In the genomic region with DNA sequence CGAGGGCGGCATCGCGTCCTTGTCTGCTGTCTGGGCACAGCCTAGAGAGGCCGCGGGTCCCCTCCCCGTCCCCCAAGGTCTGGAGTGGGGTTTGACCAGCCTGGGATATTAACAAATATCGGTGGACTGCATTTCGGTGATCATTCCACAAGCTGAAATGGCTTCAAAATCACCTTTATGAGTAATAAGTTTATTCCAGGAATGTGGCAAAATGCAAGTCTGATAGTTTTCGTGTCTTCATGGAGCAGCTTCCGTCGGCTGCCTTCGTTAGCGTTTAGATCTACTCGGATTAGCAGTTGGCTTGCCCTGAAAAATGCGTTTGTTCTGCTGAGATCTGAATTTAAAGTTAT, we compare ENCODE assay signal across 10 cellular contexts. TPM values are rescaled to one million over a fixed set of nuclear protein-coding genes. Genes with fewer than 3 reads are reported as not detected.
DNase-seq lines count a peak whose midpoint lies in the region; ATAC-seq and TF ChIP-seq lines count a peak whose summit lies in the region.
"Had no signal": no experiment of that assay in that cellular context is flagged by ENCODE, and none has a peak within 500 bp of the region (broad histone marks: within the 10 kb centered on the region; RNA-seq: fewer than 3 reads in every experiment).

No MANE protein-coding gene starts in this region.

- H3K4me2 ChIP-seq in DOHH2 (ENCODE audit: low read length) (peak overlapping the region; percentile 59), HCT116 (ENCODE audit: low read length) (peak overlapping the region; percentile 80)

- H3K27ac ChIP-seq in DOHH2 (ENCODE audit: low read depth, low read length) (no peak overlapping the region), HCT116 (ENCODE audit: low read depth, low read length) (peak overlapping the region; percentile 92)
- H3K27ac ChIP-seq: foreskin keratinocyte had no signal

- H3K9me3 Mint-ChIP-seq in central memory CD8-positive, alpha-beta T cell = no peaks in the 10 kb centered on the region
- no peaks in the 10 kb centered on the region for H3K9me3 Mint-ChIP-seq in nephron progenitor cell

- intact Hi-C loops in HCT116 (cut with micrococcal nuclease) = loop anchor here (2.0 to 5.0 kb wide), 3 partner anchors 35 to 125 kb away; no protein-coding TSS in a partner anchor

- RAD21 ChIA-PET in HCT116 (lab: Charles Lee; ENCODE audit: low non-redundant PET in 1 of 2, low total read pairs in 2 of 2, uncharacterized antibody in 2 of 2, unreplicated experiment in 2 of 2) = no interaction called here

- DNase-seq in HCT116 (ENCODE audit: low read depth, low spot score) (no peak), nephron progenitor cell (no peak), AG08395 (ENCODE audit: low spot score) (no peak), GF-D8 (lab: John Stamatoyannopoulos, UW) (no peak)
- no peak for DNase-seq in central memory CD8-positive, alpha-beta T cell (ENCODE audit: low spot score in 2 of 2)
- DNase-seq: foreskin keratinocyte, NCI-H1694 treated with DMSO at 0.1 percent for 48 hours, substantia nigra had no signal

- BruUV-seq in HCT116 (replicated peaks; lab: Mats Ljungman, UMichigan) = TSS peak; percentile 86

- H3K36me3 ChIP-seq in DOHH2 (ENCODE audit: control insufficient read depth, low read length) (no peaks in the 10 kb centered on the region), HCT116 (ENCODE audit: control insufficient read depth in 1 of 2, insufficient read depth in 2 of 2, low read length in 2 of 2) (no peaks in the 10 kb centered on the region)

- no peak for ATAC-seq in HCT116
- no peak for ATAC-seq in central memory CD8-positive, alpha-beta T cell (replicated peaks; ENCODE audit: extremely low read depth, poor library complexity, severe bottlenecking)
- ATAC-seq in HG03520 (IDR thresholded peaks at IDR 0.05; ENCODE audit: unreplicated experiment) = no peak

- H2AFZ ChIP-seq in HCT116 (ENCODE audit: low read depth, low read length, poor library complexity, severe bottlenecking) = peak overlapping the region; percentile 16

- POLR2A ChIA-PET in HCT116 (lab: Charles Lee) = interaction anchor here (1.0 kb wide), 1 partner anchor 34 kb away, joined by 3 read pairs; no protein-coding TSS in a partner anchor

- H3K9me2 ChIP-seq in DOHH2 (replicated peaks; ENCODE audit: control insufficient read depth, low read length) (no peaks in the 10 kb centered on the region), HCT116 (ENCODE audit: insufficient read depth) (no peaks in the 10 kb centered on the region)

- peaks cover 69% of the 10 kb centered on the region for H3K27me3 Mint-ChIP-seq in central memory CD8-positive, alpha-beta T cell
- peaks cover 76% of the 10 kb centered on the region for H3K27me3 Mint-ChIP-seq in nephron progenitor cell (ENCODE audit: low read depth, poor library complexity)

- peaks cover 55% of the 10 kb centered on the region for H3K27me3 ChIP-seq in DOHH2 (ENCODE audit: control insufficient read depth, low read length)
- no peaks in the 10 kb centered on the region for H3K27me3 ChIP-seq in HCT116 (ENCODE audit: insufficient read depth, low read length)

- no peaks in the 10 kb centered on the region for H3K9me3 ChIP-seq in DOHH2 (ENCODE audit: control insufficient read depth, insufficient read depth, low read length)
- H3K9me3 ChIP-seq in HCT116 (ENCODE audit: control insufficient read depth in 1 of 2, insufficient read depth in 1 of 2, low read depth in 1 of 2, low read length in 2 of 2) = no peaks in the 10 kb centered on the region

- 0 out of 2 replicates have a peak, but pooled peaks cover 3% of the 10 kb centered on the region for H3F3A ChIP-seq in DOHH2 (ENCODE audit: control insufficient read depth, insufficient read depth)

- peaks cover 8% of the 10 kb centered on the region for H3K4me1 Mint-ChIP-seq in central memory CD8-positive, alpha-beta T cell
- peaks cover 30% of the 10 kb centered on the region for H3K4me1 Mint-ChIP-seq in nephron progenitor cell

- H3K4me3 ChIP-seq in DOHH2 (ENCODE audit: low read length) = peak overlapping the region; percentile 49
- H3K4me3 ChIP-seq in HCT116 (replicated peaks in 1 of 2; ENCODE audit: low read depth in 1 of 2, low read length in 2 of 2) = peak overlapping the region; percentile 53 to 65

- no peaks in the 10 kb centered on the region for H3K36me3 Mint-ChIP-seq in central memory CD8-positive, alpha-beta T cell (ENCODE audit: insufficient read depth)
- H3K36me3 Mint-ChIP-seq in nephron progenitor cell (ENCODE audit: low read depth) = no peaks in the 10 kb centered on the region

- no peak for TF ChIP-seq RAD21 in HCT116 (IDR thresholded peaks at IDR 0.05; ENCODE audit: low read depth)

- peak overlapping the region; percentile 76 for H3K4me3 Mint-ChIP-seq in central memory CD8-positive, alpha-beta T cell
- peak overlapping the region; percentile 68 for H3K4me3 Mint-ChIP-seq in nephron progenitor cell

- CTCF ChIA-PET in HCT116 (lab: Charles Lee) = interaction anchor here (1.1 kb wide), 1 partner anchor 34 kb away, joined by 3 read pairs; no protein-coding TSS in a partner anchor

- TF ChIP-seq CTCF in DOHH2 (IDR thresholded peaks at IDR 0.05; ENCODE audit: low read depth, low read length, poor library complexity, severe bottlenecking) (no peak), HCT116 (IDR thresholded peaks at IDR 0.05 in 2 of 3, conservative IDR thresholded peaks at IDR 0.05 in 1 of 3; ENCODE audit: borderline replicate concordance in 1 of 3, insufficient read depth in 1 of 3, low read depth in 2 of 3, low read length in 2 of 3) (no peak), nephron progenitor cell (IDR thresholded peaks at IDR 0.05) (no peak)

- H3K79me2 ChIP-seq in DOHH2 (ENCODE audit: control insufficient read depth, low read length) (no peaks in the 10 kb centered on the region), HCT116 (ENCODE audit: insufficient read depth, low read length) (no peaks in the 10 kb centered on the region; the same call in 1 of the 2 replicates)

- peak overlapping the region; percentile 59 for H3K9ac ChIP-seq in HCT116 (ENCODE audit: low read length)

- H3K27ac Mint-ChIP-seq in central memory CD8-positive, alpha-beta T cell (ENCODE audit: low read depth) = no peak overlapping the region
- no peak overlapping the region for H3K27ac Mint-ChIP-seq in nephron progenitor cell

- peaks cover 4% of the 10 kb centered on the region; the same call in 1 of the 2 replicates for H4K20me1 ChIP-seq in DOHH2 (ENCODE audit: control insufficient read depth, insufficient read depth, low read depth, low read length)
- no peaks in the 10 kb centered on the region for H4K20me1 ChIP-seq in HCT116 (ENCODE audit: insufficient read depth)

- peaks cover 12% of the 10 kb centered on the region for H3K4me1 ChIP-seq in DOHH2 (ENCODE audit: control insufficient read depth, low read length)
- H3K4me1 ChIP-seq in HCT116 (ENCODE audit: control insufficient read depth in 1 of 2, insufficient read depth in 2 of 2, low read length in 2 of 2) = peaks cover 10 to 29% of the 10 kb centered on the region in 2 experiments
- H3K4me1 ChIP-seq: foreskin keratinocyte had no signal

- TF ChIP-seq POLR2A in HCT116 (IDR thresholded peaks at IDR 0.05; ENCODE audit: borderline replicate concordance, extremely low read depth, insufficient read depth, insufficient read length) = no peak

TF ChIP-seq in HCT116, 20 proteins besides CTCF, POLR2A, EP300 and RAD21:
- TF ChIP-seq ZFX (IDR thresholded peaks at IDR 0.05) (0 out of 2 replicates have a peak, but pooled peaks have one; percentile 13), ELF1 (IDR thresholded peaks at IDR 0.05; ENCODE audit: borderline replicate concordance, low read depth) (no peak)

RNA-seq across cellular contexts. Expression of a gene that starts 1.1 kb away (rescaled TPM):
- total RNA-seq in HCT116 (2021; ENCODE audit: unreplicated experiment) = 8.0 TPM
- polyA plus RNA-seq in HCT116 (2012) = 2.7 and 3.2 TPM in 2 replicates

RNA-seq across cellular contexts. Expression of a gene that starts 30.8 kb away (rescaled TPM):
- total RNA-seq in HCT116 (2021; ENCODE audit: unreplicated experiment) = 44.7 TPM
- 30.6 and 41.5 TPM in 2 replicates for polyA plus RNA-seq in HCT116 (2012)
